Comparison of ENCODE assay signal across 27 cellular contexts in genomic region chr13:111039735-111040134, GRCh38.
"Had no signal": no experiment of that assay in that cellular context is flagged by ENCODE, and none has a peak within 500 bp of the region (broad histone marks: within the 10 kb centered on the region; RNA-seq: fewer than 3 reads in every experiment).

No MANE protein-coding gene starts in this region.

- H3K9me3 ChIP-seq: breast epithelium, MG63, Peyer's patch had no signal

- H3K4me1 Mint-ChIP-seq: activated B cell treated with CpG ODN at 0.5 μM for 24 hours; activated CD4-positive, alpha-beta T cell treated with anti-CD3 and anti-CD28 coated beads, Interleukin-2, amount 10 ng/mL, durations not matched to agents 24 days and 14 days; activated naive CD4-positive, alpha-beta T cell treated with anti-CD3 and anti-CD28 coated beads, Interleukin-2, amount 50 U/mL, for 24 hours had no signal

- DNase-seq: activated B cell treated with CpG ODN at 0.5 μM for 24 hours; activated CD4-positive, alpha-beta T cell treated with anti-CD3 and anti-CD28 coated beads for 1 hour; activated CD4-positive, alpha-beta T cell treated with anti-CD3 and anti-CD28 coated beads, Interleukin-2, amount 10 ng/mL, durations not matched to agents 24 days and 14 days; activated CD4-positive, alpha-beta T cell treated with anti-CD3 and anti-CD28 coated beads, Interleukin-2, amount 50 U/mL, for 48 hours; activated CD8-positive, alpha-beta memory T cell treated with anti-CD3 and anti-CD28 coated beads, Interleukin-2, amount 10 ng/mL, durations not matched to agents 7 days and 5 days; activated effector memory CD4-positive, alpha-beta T cell treated with Interleukin-2 at 50 U/mL for 16 hours; activated naive CD4-positive, alpha-beta T cell; activated T-cell treated with anti-CD3 and anti-CD28 coated beads, Interleukin-2, amount 50 U/mL, for 24 hours; aorta; caudate nucleus; MG63; NCI-H1048; NCI-H146; NCI-H187 treated with DMSO at 0.1 percent for 48 hours; NCI-H2081 treated with DMSO at 0.1 percent for 48 hours; NCI-H446; NCI-H524 treated with DMSO at 0.1 percent for 48 hours; NCI-H748 treated with DMSO at 0.1 percent for 48 hours; Peyer's patch; SHP77 had no signal

- H3K4me3 Mint-ChIP-seq: activated B cell treated with CpG ODN at 0.5 μM for 24 hours; activated CD4-positive, alpha-beta T cell treated with anti-CD3 and anti-CD28 coated beads, Interleukin-2, amount 10 ng/mL, durations not matched to agents 24 days and 14 days; activated CD8-positive, alpha-beta memory T cell treated with anti-CD3 and anti-CD28 coated beads, Interleukin-2, amount 10 ng/mL, durations not matched to agents 7 days and 5 days; activated naive CD4-positive, alpha-beta T cell treated with anti-CD3 and anti-CD28 coated beads, Interleukin-2, amount 50 U/mL, for 24 hours; activated T-cell treated with anti-CD3 and anti-CD28 coated beads, Interleukin-2, amount 50 U/mL, for 24 hours; activated T-helper 1 cell treated with anti-CD3 and anti-CD28 coated beads, Interleukin-12 subunit alpha, Interleukin-12 subunit beta, Interleukin-2, Interleukin-4 antibody, amounts not matched to agents 30 ng/mL and 10 ng/mL and 1 ng/mL, durations not matched to agents 14 hours and 24 hours and 36 hours; T-helper 1 cell treated with Interleukin-12 subunit alpha and Interleukin-12 subunit beta and Interleukin-4 antibody, amounts not matched to agents 30 μg/mL and 1 μg/mL, for 36 hours had no signal

- H3K9me3 Mint-ChIP-seq: activated B cell treated with CpG ODN at 0.5 μM for 24 hours; activated CD4-positive, alpha-beta T cell treated with anti-CD3 and anti-CD28 coated beads, Interleukin-2, amount 10 ng/mL, durations not matched to agents 24 days and 14 days; activated naive CD4-positive, alpha-beta T cell treated with anti-CD3 and anti-CD28 coated beads, Interleukin-2, amount 50 U/mL, for 24 hours; activated T-cell treated with anti-CD3 and anti-CD28 coated beads, Interleukin-2, amount 50 U/mL, for 24 hours; activated T-helper 1 cell treated with anti-CD3 and anti-CD28 coated beads, Interleukin-12 subunit alpha, Interleukin-12 subunit beta, Interleukin-2, Interleukin-4 antibody, amounts not matched to agents 30 ng/mL and 10 ng/mL and 1 ng/mL, durations not matched to agents 14 hours and 24 hours and 36 hours; T-helper 1 cell treated with Interleukin-12 subunit alpha and Interleukin-12 subunit beta and Interleukin-4 antibody, amounts not matched to agents 30 μg/mL and 1 μg/mL, for 36 hours had no signal

- H3K27ac ChIP-seq: breast epithelium, Peyer's patch, RWPE1, SJSA1 had no signal

- H3K27me3 ChIP-seq: breast epithelium, Peyer's patch had no signal

- H3K36me3 ChIP-seq: breast epithelium, MG63, Peyer's patch, SJSA1 had no signal

- H3K4me3 ChIP-seq: breast epithelium, MG63, Peyer's patch, SJSA1 had no signal

- H3K27ac Mint-ChIP-seq: activated B cell treated with CpG ODN at 0.5 μM for 24 hours; activated CD4-positive, alpha-beta T cell treated with anti-CD3 and anti-CD28 coated beads, Interleukin-2, amount 10 ng/mL, durations not matched to agents 24 days and 14 days; activated CD8-positive, alpha-beta memory T cell treated with anti-CD3 and anti-CD28 coated beads, Interleukin-2, amount 10 ng/mL, durations not matched to agents 7 days and 5 days; activated naive CD4-positive, alpha-beta T cell treated with anti-CD3 and anti-CD28 coated beads, Interleukin-2, amount 50 U/mL, for 24 hours; activated T-cell treated with anti-CD3 and anti-CD28 coated beads, Interleukin-2, amount 50 U/mL, for 24 hours; activated T-helper 1 cell treated with anti-CD3 and anti-CD28 coated beads, Interleukin-12 subunit alpha, Interleukin-12 subunit beta, Interleukin-2, Interleukin-4 antibody, amounts not matched to agents 30 ng/mL and 10 ng/mL and 1 ng/mL, durations not matched to agents 14 hours and 24 hours and 36 hours; T-helper 1 cell treated with Interleukin-12 subunit alpha and Interleukin-12 subunit beta and Interleukin-4 antibody, amounts not matched to agents 30 μg/mL and 1 μg/mL, for 36 hours had no signal

- ATAC-seq: activated CD8-positive, alpha-beta memory T cell treated with anti-CD3 and anti-CD28 coated beads, Interleukin-2, amount 10 ng/mL, durations not matched to agents 7 days and 5 days; SK-N-SH treated with all-trans-retinoic acid at 6 μM for 48 hours had no signal

- H3K4me1 ChIP-seq: breast epithelium, Peyer's patch had no signal

- H3K36me3 Mint-ChIP-seq: activated CD8-positive, alpha-beta memory T cell treated with anti-CD3 and anti-CD28 coated beads, Interleukin-2, amount 10 ng/mL, durations not matched to agents 7 days and 5 days; activated naive CD4-positive, alpha-beta T cell treated with anti-CD3 and anti-CD28 coated beads, Interleukin-2, amount 50 U/mL, for 24 hours had no signal
